Comparison of ENCODE assay signal across 10 cellular contexts in genomic region chr13:90222758-90223157, GRCh38.
"Had no signal": no experiment of that assay in that cellular context is flagged by ENCODE, and none has a peak within 500 bp of the region (broad histone marks: within the 10 kb centered on the region; RNA-seq: fewer than 3 reads in every experiment).

No MANE protein-coding gene starts in this region.

- H3K27ac ChIP-seq: GM23248, KMS-11 had no signal

- H3K9me3 ChIP-seq: HAP-1 had no signal

- ATAC-seq: HCT116 had no signal

- H3K36me3 ChIP-seq: HAP-1 had no signal

- H3K4me1 ChIP-seq: HAP-1 had no signal

- H3K4me3 ChIP-seq: GM23248, HAP-1 had no signal

- FAIRE-seq: HTR-8/SVneo had no signal

- DNase-seq: GM23248, GOT3, H7, HFFc6, IMR-90, KBM-7 had no signal
